9 cellular contexts compared by ENCODE assay signal in the genomic region with DNA sequence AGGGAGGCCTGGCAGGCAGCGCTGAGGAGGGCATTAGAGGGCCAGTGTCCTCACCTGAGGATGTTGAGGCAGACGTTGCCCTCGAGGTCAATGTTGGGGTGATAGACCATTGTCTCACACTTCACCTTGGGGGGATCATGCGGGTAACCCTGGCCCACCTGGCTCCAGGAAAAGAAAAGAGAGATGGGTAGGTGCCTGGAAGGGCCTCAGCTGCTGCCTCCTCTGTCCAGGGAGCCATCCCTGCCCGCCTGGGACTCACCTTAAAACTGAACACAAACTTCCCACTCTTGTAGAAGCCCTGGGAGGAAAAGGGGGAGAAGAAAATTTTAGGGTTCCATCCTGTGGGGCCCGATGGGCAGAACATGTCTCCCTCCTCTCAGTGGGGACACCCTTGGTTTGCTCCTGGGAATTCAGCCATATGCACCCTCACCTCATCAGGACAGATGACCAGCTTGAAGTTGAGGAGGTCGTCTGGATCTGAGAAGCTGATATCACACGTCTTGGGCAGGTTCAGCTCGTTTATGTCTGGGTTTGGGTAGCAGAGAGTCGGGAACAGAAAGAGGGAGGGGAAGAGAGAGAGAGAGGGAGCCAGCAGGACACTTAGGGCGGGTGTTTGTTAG. TPM values are rescaled to one million over a fixed set of nuclear protein-coding genes. Genes with fewer than 3 reads are reported as not detected.
DNase-seq lines count a peak whose midpoint lies in the region; ATAC-seq and TF ChIP-seq lines count a peak whose summit lies in the region.
"Had no signal": no experiment of that assay in that cellular context is flagged by ENCODE, and none has a peak within 500 bp of the region (broad histone marks: within the 10 kb centered on the region; RNA-seq: fewer than 3 reads in every experiment).

No MANE protein-coding gene starts in this region.

- ATAC-seq in CD8-positive, alpha-beta T cell: no peak
- no peak for ATAC-seq in HG02678 (IDR thresholded peaks at IDR 0.05; ENCODE audit: unreplicated experiment)
- no peak for ATAC-seq in GM21825 (IDR thresholded peaks at IDR 0.05; ENCODE audit: unreplicated experiment)

- peaks cover 64% of the 10 kb centered on the region for H3K4me1 Mint-ChIP-seq in CD8-positive, alpha-beta T cell (ENCODE audit: low read depth)
- peaks cover 47% of the 10 kb centered on the region for H3K4me1 Mint-ChIP-seq in osteocyte (ENCODE audit: unreplicated experiment)

- intact Hi-C loops in CD8-positive, alpha-beta T cell (cut with DNase I, micrococcal nuclease): no loop called here
- intact Hi-C loops in OCI-LY7 (cut with micrococcal nuclease; ENCODE audit: unreplicated experiment): no loop called here

- no peak overlapping the region for H2AFZ ChIP-seq in OCI-LY7 (ENCODE audit: low read length)

- peak overlapping the region; percentile 88 for H3K9ac ChIP-seq in endocrine pancreas (ENCODE audit: control insufficient read depth, insufficient read depth, low read length)

- no peak for TF ChIP-seq CTCF in CD8-positive, alpha-beta T cell (IDR thresholded peaks at IDR 0.05)
- TF ChIP-seq CTCF in OCI-LY7 (conservative IDR thresholded peaks at IDR 0.05; ENCODE audit: low read length) (no peak), osteocyte (IDR thresholded peaks at IDR 0.05) (no peak)

- peaks cover 48% of the 10 kb centered on the region for H3K4me1 ChIP-seq in CD8-positive, alpha-beta T cell (ENCODE audit: insufficient read depth, low read length)
- H3K4me1 ChIP-seq in OCI-LY7 (ENCODE audit: insufficient read depth, low read length, poor library complexity, severe bottlenecking): peaks cover 41% of the 10 kb centered on the region
- H3K4me1 ChIP-seq in endocrine pancreas (ENCODE audit: control insufficient read depth, insufficient read depth, low read length): no peaks in the 10 kb centered on the region

- no peaks in the 10 kb centered on the region for H3K9me2 ChIP-seq in OCI-LY7 (ENCODE audit: insufficient read depth, low read length)

- H3K9me3 ChIP-seq in CD8-positive, alpha-beta T cell (ENCODE audit: low read length): no peaks in the 10 kb centered on the region
- H3K9me3 ChIP-seq in OCI-LY7 (ENCODE audit: low read length) (no peaks in the 10 kb centered on the region), endocrine pancreas (ENCODE audit: control insufficient read depth, low read length) (no peaks in the 10 kb centered on the region)

- BruUV-seq in OCI-LY7 (replicated peaks; lab: Mats Ljungman, UMichigan): no TSS peak

- H3K27me3 Mint-ChIP-seq in CD8-positive, alpha-beta T cell (ENCODE audit: low read depth): no peaks in the 10 kb centered on the region
- H3K27me3 Mint-ChIP-seq in osteocyte (ENCODE audit: unreplicated experiment): no peaks in the 10 kb centered on the region

- peak overlapping the region; percentile 96 for H3K4me3 ChIP-seq in CD8-positive, alpha-beta T cell (ENCODE audit: low read depth, low read length)
- H3K4me3 ChIP-seq in OCI-LY7 (ENCODE audit: low read depth, low read length, poor library complexity, severe bottlenecking): peak overlapping the region; percentile 88
- H3K4me3 ChIP-seq in endocrine pancreas (ENCODE audit: control insufficient read depth, insufficient read depth, low read length): no peak overlapping the region

- no peak for DNase-seq in CD8-positive, alpha-beta T cell
- DNase-seq in OCI-LY7 (ENCODE audit: low spot score) (no peak), osteocyte (ENCODE audit: extremely low spot score, unreplicated experiment) (no peak), ACHN (no peak)
- DNase-seq in activated CD4-positive, CD25-positive, alpha-beta regulatory T cell (lab: John Stamatoyannopoulos, UW): no peak
- DNase-seq: NCI-H226 had no signal

- H3K79me2 ChIP-seq in OCI-LY7 (ENCODE audit: insufficient read depth, low read depth, low read length): peaks cover 26% of the 10 kb centered on the region

- H4K20me1 ChIP-seq in OCI-LY7 (ENCODE audit: insufficient read depth, low read length): 0 out of 2 replicates have a peak, but pooled peaks cover 4% of the 10 kb centered on the region

- H3K36me3 Mint-ChIP-seq in CD8-positive, alpha-beta T cell: peaks cover 53% of the 10 kb centered on the region
- peaks cover 24% of the 10 kb centered on the region for H3K36me3 Mint-ChIP-seq in osteocyte (ENCODE audit: unreplicated experiment)

- CTCF ChIA-PET in CD8-positive, alpha-beta T cell (lab: Charles Lee): interaction anchor here (0.9 to 1.0 kb wide), 2 partner anchors 37 to 43 kb away, joined by 6 read pairs; a partner anchor contains a TSS
- CTCF ChIA-PET in OCI-LY7 (lab: Charles Lee; ENCODE audit: unreplicated experiment): interaction anchor here (0.8 kb wide), 1 partner anchor 37 kb away, joined by 3 read pairs; no protein-coding TSS in a partner anchor

- peaks cover 18% of the 10 kb centered on the region for H3K36me3 ChIP-seq in CD8-positive, alpha-beta T cell (ENCODE audit: insufficient read depth, low read length)
- H3K36me3 ChIP-seq in OCI-LY7 (ENCODE audit: insufficient read depth, low read length) (peaks cover 54% of the 10 kb centered on the region), endocrine pancreas (ENCODE audit: control insufficient read depth, insufficient read depth, low read length) (peaks cover 4% of the 10 kb centered on the region)

- peak overlapping the region; percentile 68 for H3K4me3 Mint-ChIP-seq in CD8-positive, alpha-beta T cell
- H3K4me3 Mint-ChIP-seq in osteocyte (ENCODE audit: unreplicated experiment): peak overlapping the region; percentile 97

- peak overlapping the region; percentile 98 for H3K27ac Mint-ChIP-seq in CD8-positive, alpha-beta T cell
- H3K27ac Mint-ChIP-seq in osteocyte (ENCODE audit: unreplicated experiment): peak overlapping the region; percentile 98

- H3K27me3 ChIP-seq in CD8-positive, alpha-beta T cell (ENCODE audit: insufficient read depth, low read length): no peaks in the 10 kb centered on the region
- no peaks in the 10 kb centered on the region for H3K27me3 ChIP-seq in endocrine pancreas (ENCODE audit: control insufficient read depth, insufficient read depth, low read length)

- peak overlapping the region; percentile 64 for H3K27ac ChIP-seq in CD8-positive, alpha-beta T cell (ENCODE audit: low read depth, low read length)
- peak overlapping the region; percentile 26 for H3K27ac ChIP-seq in OCI-LY7 (ENCODE audit: low read depth, low read length, poor library complexity, severe bottlenecking)

- H3K9me3 Mint-ChIP-seq in CD8-positive, alpha-beta T cell: no peaks in the 10 kb centered on the region
- no peaks in the 10 kb centered on the region for H3K9me3 Mint-ChIP-seq in osteocyte (ENCODE audit: unreplicated experiment)

- in situ Hi-C loops in ACHN (cut with HindIII; ENCODE audit: low pct_ligation_motif_present, low pct_unique_long_range_greater_than_20kb, low sequenced_read_pairs): no loop called here

- POLR2A ChIA-PET in CD8-positive, alpha-beta T cell (lab: Charles Lee): no interaction called here
- POLR2A ChIA-PET in OCI-LY7 (lab: Charles Lee): no interaction called here

- H3K4me2 ChIP-seq in OCI-LY7 (ENCODE audit: low read length): peak overlapping the region; percentile 83

RNA-seq across cellular contexts. Expression of a gene that starts 1.7 kb away (rescaled TPM):
- total RNA-seq in CD8-positive, alpha-beta T cell: 10 to 100 TPM; 26.9 to 29.5 TPM
- total RNA-seq in OCI-LY7 (2014; rRNA removed; shearing (Covaris generic)): 101 and 105 TPM in 2 replicates
- total RNA-seq in OCI-LY7 (2022) (117 and 130 TPM in 2 replicates), osteocyte (76.2 and 78.3 TPM in 2 replicates)

RNA-seq across cellular contexts. Expression of a gene that starts 1.8 kb away (rescaled TPM):
- total RNA-seq in CD8-positive, alpha-beta T cell: 10 to 100 TPM; 41.5 to 51.7 TPM
- 72.7 and 108 TPM in 2 replicates for total RNA-seq in OCI-LY7 (2014; rRNA removed; shearing (Covaris generic))
- total RNA-seq in OCI-LY7 (2022) (101 and 112 TPM in 2 replicates), osteocyte (130 and 132 TPM in 2 replicates)

RNA-seq across cellular contexts. Expression of a gene that starts 12.9 kb away (rescaled TPM):
- total RNA-seq in CD8-positive, alpha-beta T cell: 100 to 1,000 TPM; 525 to 549 TPM
- 551 and 729 TPM in 2 replicates for total RNA-seq in OCI-LY7 (2014; rRNA removed; shearing (Covaris generic))
- total RNA-seq in OCI-LY7 (2022): 601 and 603 TPM in 2 replicates
- 333 and 354 TPM in 2 replicates for total RNA-seq in osteocyte

RNA-seq across cellular contexts. Expression of a gene that starts 16.4 kb away (rescaled TPM):
- 10 to 100 TPM; 14.1 to 15.0 TPM for total RNA-seq in CD8-positive, alpha-beta T cell
- 20.7 and 30.0 TPM in 2 replicates for total RNA-seq in OCI-LY7 (2014; rRNA removed; shearing (Covaris generic))
- total RNA-seq in OCI-LY7 (2022) (39.1 and 41.1 TPM in 2 replicates), osteocyte (25.3 and 30.9 TPM in 2 replicates)

RNA-seq across cellular contexts. Expression of a gene that starts 37.1 kb away (rescaled TPM):
- total RNA-seq in CD8-positive, alpha-beta T cell: 1 to 10 TPM; 4.8 to 5.6 TPM
- total RNA-seq in OCI-LY7 (2014; rRNA removed; shearing (Covaris generic)): 6.7 and 10.7 TPM in 2 replicates
- total RNA-seq in OCI-LY7 (2022): 14.7 and 16.4 TPM in 2 replicates
- total RNA-seq in osteocyte: 16.7 and 17.2 TPM in 2 replicates
